13 cellular contexts compared by ENCODE assay signal in the genomic region with DNA sequence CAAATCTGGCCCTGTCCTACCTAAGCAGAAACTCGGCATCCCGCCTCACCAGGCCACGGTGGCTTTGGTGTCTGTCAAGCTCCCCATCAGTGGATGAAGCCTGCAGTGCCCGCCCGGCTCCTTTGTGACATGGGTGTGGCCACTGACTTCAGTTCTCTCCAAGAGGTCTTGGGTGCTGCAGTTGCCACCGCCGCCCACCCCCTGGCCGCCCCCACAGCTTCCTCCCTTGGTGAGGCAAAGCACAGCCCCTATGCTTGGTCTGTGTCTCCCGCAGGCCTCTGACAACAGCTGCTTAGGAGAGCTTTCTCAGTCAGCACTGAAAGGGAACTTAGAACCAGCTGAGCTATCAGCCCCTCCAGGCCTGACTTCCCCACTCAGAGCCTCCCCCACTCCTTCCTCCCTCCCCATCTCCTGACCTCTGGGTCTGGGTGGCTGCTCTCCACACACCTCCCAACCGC. TPM values are rescaled to one million over a fixed set of nuclear protein-coding genes. Genes with fewer than 3 reads are reported as not detected.
DNase-seq lines count a peak whose midpoint lies in the region; ATAC-seq and TF ChIP-seq lines count a peak whose summit lies in the region.
"Had no signal": no experiment of that assay in that cellular context is flagged by ENCODE, and none has a peak within 500 bp of the region (broad histone marks: within the 10 kb centered on the region; RNA-seq: fewer than 3 reads in every experiment).

No MANE protein-coding gene starts in this region.

- DNase-seq in activated naive CD4-positive, alpha-beta T cell (lab: John Stamatoyannopoulos, UW): no peak
- DNase-seq in HUDEP-2 (lab: John Stamatoyannopoulos, UW; ENCODE audit: unreplicated experiment in 76 of 76): no peak
- DNase-seq in vagina (ENCODE audit: extremely low spot score in 2 of 2): no peak
- DNase-seq in glutamatergic neuron: no peak
- DNase-seq: NCI-H1694 treated with DMSO at 0.1 percent for 48 hours, OCI-M1 had no signal

- H3K27ac Mint-ChIP-seq in activated naive CD4-positive, alpha-beta T cell treated with anti-CD3 and anti-CD28 coated beads, Interleukin-2, amount 50 U/mL, for 24 hours: peak overlapping the region; percentile 72
- peak overlapping the region; percentile 80 for H3K27ac Mint-ChIP-seq in stimulated activated memory B cell treated with anti-CD40 and anti-IgM and Interleukin-4, amounts not matched to agents 10 μg/mL and 1 μg/mL and 100 μg/mL, for 72 hours
- no peak overlapping the region for H3K27ac Mint-ChIP-seq in glutamatergic neuron (ENCODE audit: unreplicated experiment)
- H3K27ac Mint-ChIP-seq: activated naive CD8-positive, alpha-beta T cell; type B pancreatic cell had no signal

- no peaks in the 10 kb centered on the region for H3K36me3 ChIP-seq in vagina

- peaks cover 9% of the 10 kb centered on the region for H3K4me1 ChIP-seq in vagina
- H3K4me1 ChIP-seq: A549 had no signal

- TF ChIP-seq POLR2A in vagina (IDR thresholded peaks at IDR 0.05): no peak

- H3K27me3 Mint-ChIP-seq in activated naive CD4-positive, alpha-beta T cell treated with anti-CD3 and anti-CD28 coated beads, Interleukin-2, amount 50 U/mL, for 24 hours: no peaks in the 10 kb centered on the region
- H3K27me3 Mint-ChIP-seq in stimulated activated memory B cell treated with anti-CD40 and anti-IgM and Interleukin-4, amounts not matched to agents 10 μg/mL and 1 μg/mL and 100 μg/mL, for 72 hours: peaks cover 9% of the 10 kb centered on the region
- H3K27me3 Mint-ChIP-seq in glutamatergic neuron (ENCODE audit: unreplicated experiment): peaks cover 5% of the 10 kb centered on the region
- H3K27me3 Mint-ChIP-seq: activated naive CD8-positive, alpha-beta T cell; type B pancreatic cell had no signal

- ATAC-seq in GM21723 (IDR thresholded peaks at IDR 0.05; ENCODE audit: unreplicated experiment): peak; percentile 41
- ATAC-seq in HG03565 (IDR thresholded peaks at IDR 0.05; ENCODE audit: unreplicated experiment): peak; percentile 23
- peak; percentile 56 for ATAC-seq in stimulated activated memory B cell treated with anti-CD40 and anti-IgM and Interleukin-4, amounts not matched to agents 10 μg/mL and 1 μg/mL and 100 μg/mL, for 72 hours
- ATAC-seq: A549 had no signal

- H3K9me3 ChIP-seq in vagina: no peaks in the 10 kb centered on the region
- H3K9me3 ChIP-seq: A549 had no signal

- H3K27ac ChIP-seq in vagina: no peak overlapping the region
- H3K27ac ChIP-seq: A549 had no signal

- intact Hi-C loops in vagina (cut with DNase I): no loop called here

- peaks cover 9% of the 10 kb centered on the region for H3K4me1 Mint-ChIP-seq in activated naive CD4-positive, alpha-beta T cell treated with anti-CD3 and anti-CD28 coated beads, Interleukin-2, amount 50 U/mL, for 24 hours
- H3K4me1 Mint-ChIP-seq in stimulated activated memory B cell treated with anti-CD40 and anti-IgM and Interleukin-4, amounts not matched to agents 10 μg/mL and 1 μg/mL and 100 μg/mL, for 72 hours: peaks cover 60% of the 10 kb centered on the region
- H3K4me1 Mint-ChIP-seq in glutamatergic neuron (ENCODE audit: low read depth, unreplicated experiment): no peaks in the 10 kb centered on the region

- TF ChIP-seq CTCF in vagina (IDR thresholded peaks at IDR 0.05): no peak
- no peak for TF ChIP-seq CTCF in glutamatergic neuron (IDR thresholded peaks at IDR 0.05; ENCODE audit: partially characterized antibody, unreplicated experiment)

- no peaks in the 10 kb centered on the region for H3K36me3 Mint-ChIP-seq in activated naive CD4-positive, alpha-beta T cell treated with anti-CD3 and anti-CD28 coated beads, Interleukin-2, amount 50 U/mL, for 24 hours
- peaks cover 24% of the 10 kb centered on the region for H3K36me3 Mint-ChIP-seq in stimulated activated memory B cell treated with anti-CD40 and anti-IgM and Interleukin-4, amounts not matched to agents 10 μg/mL and 1 μg/mL and 100 μg/mL, for 72 hours
- no peaks in the 10 kb centered on the region for H3K36me3 Mint-ChIP-seq in glutamatergic neuron (ENCODE audit: unreplicated experiment)
- H3K36me3 Mint-ChIP-seq: activated naive CD8-positive, alpha-beta T cell; type B pancreatic cell had no signal

- no peak overlapping the region for H3K4me3 Mint-ChIP-seq in activated naive CD4-positive, alpha-beta T cell treated with anti-CD3 and anti-CD28 coated beads, Interleukin-2, amount 50 U/mL, for 24 hours
- peak overlapping the region; percentile 59 for H3K4me3 Mint-ChIP-seq in stimulated activated memory B cell treated with anti-CD40 and anti-IgM and Interleukin-4, amounts not matched to agents 10 μg/mL and 1 μg/mL and 100 μg/mL, for 72 hours
- H3K4me3 Mint-ChIP-seq in glutamatergic neuron (ENCODE audit: unreplicated experiment): no peak overlapping the region
- H3K4me3 Mint-ChIP-seq: activated naive CD8-positive, alpha-beta T cell; type B pancreatic cell had no signal

- H3K9me3 Mint-ChIP-seq in activated naive CD4-positive, alpha-beta T cell treated with anti-CD3 and anti-CD28 coated beads, Interleukin-2, amount 50 U/mL, for 24 hours: no peaks in the 10 kb centered on the region
- no peaks in the 10 kb centered on the region for H3K9me3 Mint-ChIP-seq in stimulated activated memory B cell treated with anti-CD40 and anti-IgM and Interleukin-4, amounts not matched to agents 10 μg/mL and 1 μg/mL and 100 μg/mL, for 72 hours
- no peaks in the 10 kb centered on the region for H3K9me3 Mint-ChIP-seq in glutamatergic neuron (ENCODE audit: unreplicated experiment)
- H3K9me3 Mint-ChIP-seq: type B pancreatic cell had no signal

- no peak overlapping the region for H3K4me3 ChIP-seq in vagina
- H3K4me3 ChIP-seq: A549 had no signal

- H3K27me3 ChIP-seq in vagina: no peaks in the 10 kb centered on the region

RNA-seq across cellular contexts. Expression of a gene that starts 22.9 kb away (rescaled TPM):
- total RNA-seq in vagina (2.7 TPM), glutamatergic neuron (ENCODE audit: unreplicated experiment) (not detected)

RNA-seq across cellular contexts. Expression of a gene that starts 48.0 kb away (rescaled TPM):
- total RNA-seq in vagina: not detected
- total RNA-seq in glutamatergic neuron (ENCODE audit: unreplicated experiment): not detected
